In the genomic region with DNA sequence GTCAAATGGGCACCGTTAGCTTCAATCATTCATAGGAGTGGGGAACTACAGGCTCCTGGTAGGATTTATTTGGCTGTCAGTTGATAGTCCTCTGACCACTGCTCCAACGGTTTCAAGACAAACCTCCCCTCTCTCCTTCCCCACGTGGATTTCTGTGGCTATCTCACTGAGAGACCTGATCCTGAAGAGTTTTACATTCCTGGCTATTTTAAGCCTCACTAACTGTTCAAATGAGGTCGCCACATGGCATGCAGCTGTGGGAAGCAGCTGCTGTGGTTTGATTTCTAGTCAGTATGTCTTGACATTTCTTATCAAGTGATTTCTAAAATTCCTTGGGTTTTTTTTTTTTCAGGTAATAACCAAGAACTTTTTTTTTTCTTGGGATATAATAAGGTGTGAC, we compare ENCODE assay signal across 11 cellular contexts. TPM values are rescaled to one million over a fixed set of nuclear protein-coding genes. Genes with fewer than 3 reads are reported as not detected.
DNase-seq lines count a peak whose midpoint lies in the region; ATAC-seq, FAIRE-seq and TF ChIP-seq lines count a peak whose summit lies in the region.
"Had no signal": no experiment of that assay in that cellular context is flagged by ENCODE, and none has a peak within 500 bp of the region (broad histone marks: within the 10 kb centered on the region; RNA-seq: fewer than 3 reads in every experiment).

No MANE protein-coding gene starts in this region.

- ATAC-seq in HG03460 (IDR thresholded peaks at IDR 0.05; ENCODE audit: unreplicated experiment) = no peak
- ATAC-seq: HepG2 had no signal

- TF ChIP-seq CTCF in kidney (IDR thresholded peaks at IDR 0.05; ENCODE audit: borderline replicate concordance, extremely low read depth, insufficient read depth) = no peak

- DNase-seq in Daoy (ENCODE audit: low read depth) = peak; percentile 33
- peak; percentile 96 for DNase-seq in LHCN-M2 (ENCODE audit: low read depth)
- peak; percentile 68 for DNase-seq in astrocyte of the hippocampus (ENCODE audit: low read depth, low spot score)
- DNase-seq in NCI-H1417 treated with DMSO at 0.1 percent for 48 hours (lab: John Stamatoyannopoulos, UW) = no peak
- no peak for DNase-seq in D341Med (ENCODE audit: low spot score)
- no peak for DNase-seq in kidney
- DNase-seq: activated CD4-positive, CD25-positive, alpha-beta regulatory T cell treated with anti-CD3 and anti-CD28 coated beads, Interleukin-2, amount 50 U/mL, for 72 hours; transverse colon had no signal

- no peaks in the 10 kb centered on the region for H3K9me3 ChIP-seq in mesodermal cell (ENCODE audit: control insufficient read depth, low read length)
- H3K9me3 ChIP-seq in kidney (ENCODE audit: control insufficient read depth in 1 of 2, low read length in 2 of 2) = no peaks in the 10 kb centered on the region
- H3K9me3 ChIP-seq: transverse colon had no signal

- no peaks in the 10 kb centered on the region for H3K36me3 ChIP-seq in mesodermal cell (ENCODE audit: control insufficient read depth, insufficient read depth, low read length)
- H3K36me3 ChIP-seq in kidney (ENCODE audit: control insufficient read depth in 1 of 2, insufficient read depth in 2 of 2, low read length in 2 of 2) = no peaks in the 10 kb centered on the region
- H3K36me3 ChIP-seq: transverse colon had no signal

- H3K4me1 ChIP-seq in mesodermal cell (ENCODE audit: control insufficient read depth, insufficient read depth, low read length, poor library complexity, severe bottlenecking) (peaks cover 26% of the 10 kb centered on the region), kidney (ENCODE audit: control insufficient read depth in 1 of 2, insufficient read depth in 1 of 2, low read depth in 1 of 2, low read length in 2 of 2) (peaks cover 0 to 4% of the 10 kb centered on the region in 2 donors)

- no peak overlapping the region for H3K9ac ChIP-seq in kidney (ENCODE audit: low read length in 2 of 2)

- intact Hi-C loops in kidney (cut with DNase I) = no loop called here

- no peak for FAIRE-seq in kidney (lab: Jason Lieb, UNC)
- FAIRE-seq: HepG2 had no signal

- H3K27ac ChIP-seq in mesodermal cell (ENCODE audit: low read depth, low read length, severe bottlenecking) (peak overlapping the region; percentile 29), kidney (ENCODE audit: low read depth in 2 of 2, low read length in 2 of 2) (no peak overlapping the region)
- H3K27ac ChIP-seq: transverse colon had no signal

- WGBS in mesodermal cell (ENCODE audit: insufficient coverage in 2 of 2), 2 experiments = 80% methylated on average over 1 of the region's 4 CpGs; no CpG with 5 or more reads in 1 of the 2 experiments

- H3K4me3 ChIP-seq in mesodermal cell (ENCODE audit: extremely low read depth, insufficient read depth, low read length, poor library complexity, severe bottlenecking) = no peak overlapping the region
- H3K4me3 ChIP-seq in kidney (ENCODE audit: low read length in 2 of 2) = no peak overlapping the region
- H3K4me3 ChIP-seq: transverse colon had no signal

RNA-seq across cellular contexts. Expression of a gene that starts 38.3 kb away (rescaled TPM):
- total RNA-seq in Daoy (2014; rRNA removed; shearing (Covaris generic)) = 2.4 and 4.2 TPM in 2 replicates
- total RNA-seq in LHCN-M2 (2014; rRNA removed) (4.2 and 8.6 TPM in 2 replicates), kidney (1.5 TPM)
- 9.3 TPM for polyA plus RNA-seq in LHCN-M2 (2012)
- 6.6 TPM for polyA plus RNA-seq in mesodermal cell (2013, experiment 1 of 2)
- polyA plus RNA-seq in mesodermal cell (2013, experiment 2 of 2) = 4.0 TPM
- polyA plus RNA-seq in kidney (ENCODE audit: insufficient read depth, low read depth, low replicate concordance) = 0.67 TPM

Comparison
In these comparisons a context has a peak if more than half of its experiments do, and no peak if none do; other contexts are left out.
1. DNase-seq: peak in Daoy (single experiment), LHCN-M2 (single experiment) and astrocyte of the hippocampus (single experiment); none in NCI-H1417 treated with DMSO at 0.1 percent for 48 hours (single experiment), D341Med (single experiment) and kidney (single experiment).